In the genomic region with DNA sequence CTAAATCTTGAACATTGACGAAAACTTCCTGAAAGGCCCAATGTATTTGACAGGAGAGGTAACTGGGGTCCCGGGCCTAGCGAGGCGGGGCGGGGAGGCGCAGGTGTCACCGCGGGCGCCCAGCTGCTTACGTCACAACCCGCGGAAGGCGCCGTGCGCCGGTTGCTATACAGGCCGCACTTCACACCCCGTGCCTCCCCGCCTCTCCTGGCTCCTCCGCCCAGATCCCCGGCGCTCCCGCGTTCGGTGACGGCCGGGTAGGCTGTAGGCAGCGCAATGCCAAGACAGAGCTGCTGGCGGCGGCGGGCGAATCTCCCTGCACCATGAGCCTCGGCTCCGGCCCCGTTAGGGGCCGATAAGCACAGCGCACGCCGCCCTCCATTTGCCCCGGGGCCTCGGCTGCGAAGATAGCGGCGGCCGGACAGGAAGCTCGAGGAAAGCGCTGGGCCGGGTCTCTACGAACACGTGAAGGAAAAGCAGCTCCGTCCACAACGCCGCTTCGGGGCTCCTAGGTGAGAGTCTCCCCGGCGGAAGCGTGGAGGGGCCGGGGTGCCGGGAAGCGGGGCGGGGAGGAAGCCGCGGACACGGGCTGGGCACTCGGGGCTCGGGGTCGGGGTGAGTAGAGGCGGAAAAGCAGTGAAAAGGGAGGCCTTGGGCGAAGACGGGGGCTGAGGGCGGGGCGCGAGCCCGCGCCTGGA, we compare ENCODE assay signal across 8 cellular contexts.
DNase-seq lines count a peak whose midpoint lies in the region; ATAC-seq lines count a peak whose summit lies in the region.

A gene with protein sequence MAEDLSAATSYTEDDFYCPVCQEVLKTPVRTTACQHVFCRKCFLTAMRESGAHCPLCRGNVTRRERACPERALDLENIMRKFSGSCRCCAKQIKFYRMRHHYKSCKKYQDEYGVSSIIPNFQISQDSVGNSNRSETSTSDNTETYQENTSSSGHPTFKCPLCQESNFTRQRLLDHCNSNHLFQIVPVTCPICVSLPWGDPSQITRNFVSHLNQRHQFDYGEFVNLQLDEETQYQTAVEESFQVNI (plus strand): TSS at position 151 of the 698 bp plus-strand sequence. CDS start 903 bp downstream, outside the sequence.

- ATAC-seq in GM19023 (IDR thresholded peaks at IDR 0.05; ENCODE audit: unreplicated experiment), result peak; percentile 62
- ATAC-seq in HG03196 (IDR thresholded peaks at IDR 0.05; ENCODE audit: unreplicated experiment), result peak; percentile 55

- H3K27ac ChIP-seq in caudate nucleus (ENCODE audit: low read depth, low read length), result peak within 1 kb of the TSS; percentile 98

- DNase-seq in AG08395 (ENCODE audit: low spot score) (peak; percentile 75), NCI-H345 (lab: John Stamatoyannopoulos, UW) (peak; percentile 90), caudate nucleus (lab: John Stamatoyannopoulos, UW) (peak in 59 of 61 donors; percentile 10 to 91 (median 77)), islet precursor cell (peak; percentile 90)
- DNase-seq in activated CD4-positive, CD25-positive, alpha-beta regulatory T cell (lab: John Stamatoyannopoulos, UW), result peak; percentile 57 to 74 (median 64)
- DNase-seq in stimulated activated CD4-positive, alpha-beta T cell treated with anti-CD3 and anti-CD28 coated beads, Interleukin-12 subunit alpha, Interleukin-12 subunit beta, amount 100 ng/mL, for 48 hours (ENCODE audit: low read depth in 2 of 3, low spot score in 1 of 3), result peak; percentile 76 to 84 (median 77)

Comparison
In these comparisons a context has a peak if more than half of its experiments do, and no peak if none do; other contexts are left out.
1. Peak in every context shown above with its lines: DNase-seq, ATAC-seq and H3K27ac ChIP-seq.